9 cellular contexts compared by ENCODE assay signal in the genomic region with DNA sequence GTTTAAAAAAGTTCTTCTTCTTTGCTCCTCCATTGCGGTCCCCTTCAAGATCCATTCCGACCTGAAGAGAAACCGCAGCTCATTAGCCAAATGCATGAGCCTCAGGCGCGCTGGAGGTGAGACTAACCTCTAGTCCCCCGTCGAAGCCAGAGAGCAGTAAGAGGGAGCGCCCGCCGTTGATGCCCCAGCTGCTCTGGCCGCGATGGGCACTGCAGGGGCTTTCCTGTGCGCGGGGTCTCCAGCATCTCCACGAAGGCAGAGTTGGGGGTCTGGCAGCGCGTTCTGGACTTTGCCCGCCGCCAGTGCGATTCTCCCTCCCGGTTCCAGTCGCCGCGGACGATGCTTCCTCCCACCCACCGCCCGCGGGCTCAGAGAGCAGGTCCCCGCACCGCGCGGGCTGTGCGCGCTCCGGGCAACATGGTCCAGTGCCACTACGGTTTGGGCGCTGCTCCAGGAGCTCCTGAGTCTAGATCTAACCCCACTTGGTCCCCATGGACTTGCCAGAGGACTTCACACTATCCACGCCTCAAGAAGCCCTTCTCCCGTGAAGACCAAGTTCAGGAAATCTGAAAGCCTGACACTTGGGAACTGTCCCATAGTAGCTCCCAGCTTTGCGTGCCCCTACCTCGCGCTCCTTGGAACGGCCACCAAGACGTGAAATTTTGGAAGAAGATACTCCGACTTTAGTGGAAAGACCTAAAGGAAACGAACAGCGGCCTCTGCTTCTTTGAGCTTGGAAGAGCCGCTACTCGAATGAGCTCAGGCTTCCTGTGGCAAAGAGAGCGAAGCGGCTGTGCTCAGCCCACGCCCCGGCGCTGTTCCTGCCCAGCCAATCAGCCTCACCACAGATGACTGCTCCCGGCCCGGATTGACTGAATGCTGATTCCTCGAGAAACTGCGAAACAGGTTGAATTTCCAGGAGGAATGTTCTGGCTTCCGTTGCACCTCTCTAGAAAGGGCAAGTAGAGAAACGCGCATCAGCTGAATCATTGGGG. TPM values are rescaled to one million over a fixed set of nuclear protein-coding genes. Genes with fewer than 3 reads are reported as not detected.
DNase-seq lines count a peak whose midpoint lies in the region; ATAC-seq, FAIRE-seq and TF ChIP-seq lines count a peak whose summit lies in the region.
"Had no signal": no experiment of that assay in that cellular context is flagged by ENCODE, and none has a peak within 500 bp of the region (broad histone marks: within the 10 kb centered on the region; RNA-seq: fewer than 3 reads in every experiment).

ABCB1 (minus strand) TSS at position 755 of the 995 bp plus-strand sequence; CDS start at position 55, 700 bp downstream.

- peak within 1 kb of the TSS; percentile 93 for H3K27ac Mint-ChIP-seq in T-helper 17 cell

- BruUV-seq in GM12878 (replicated peaks; lab: Mats Ljungman, UMichigan) = TSS peak; percentile 66

- peaks cover under 1% of the 10 kb centered on the region for H3K4me1 ChIP-seq in BE2C
- H3K4me1 ChIP-seq in GM12878 (ENCODE audit: control insufficient read depth, insufficient read depth, low read length) = peaks cover 22% of the 10 kb centered on the region
- peaks cover 0 to 13% (median 12%) of the 10 kb centered on the region in 4 donors for H3K4me1 ChIP-seq in sigmoid colon

- peak within 1 kb of the TSS; percentile 67 for H2AFZ ChIP-seq in GM12878 (ENCODE audit: control insufficient read depth, low read depth, low read length)

- TF ChIP-seq CTCF in BE2C (IDR thresholded peaks at IDR 0.05; ENCODE audit: low read depth, low read length) = no peak; the same call in 1 of the 2 replicates
- TF ChIP-seq CTCF in GM12878 (IDR thresholded peaks at IDR 0.05 in 2 of 3, conservative IDR thresholded peaks at IDR 0.05 in 1 of 3; ENCODE audit: control insufficient read depth in 2 of 3, extremely low read depth in 1 of 3, insufficient read depth in 1 of 3, low read depth in 3 of 3, low read length in 3 of 3) = no peak; a peak in 1 of 6 replicates
- TF ChIP-seq CTCF in sigmoid colon (IDR thresholded peaks at IDR 0.05) = no peak

- POLR2A ChIA-PET in GM12878 (lab: Charles Lee) = interaction anchor here (0.6 to 1.8 kb wide), 8 partner anchors 16 to 618 kb away, joined by 3 to 5 read pairs (median 3); partner anchors contain the start of genes DBF4 and SLC25A40

- TF ChIP-seq RAD21 in GM12878 (IDR thresholded peaks at IDR 0.05; ENCODE audit: insufficient read depth, low read depth, low read length) = no peak

- peaks cover 15% of the 10 kb centered on the region for H3K4me1 Mint-ChIP-seq in T-helper 17 cell

- peak within 1 kb of the TSS; percentile 15; the same call in 1 of the 2 replicates for H3K9ac ChIP-seq in GM12878 (ENCODE audit: control insufficient read depth, insufficient read depth, low read length)

- SMC1A ChIA-PET in GM12878 (lab: Charles Lee; ENCODE audit: uncharacterized antibody, unreplicated experiment) = interaction anchor here (0.6 to 6.1 kb wide), 36 partner anchors 8 to 446 kb away, joined by 3 to 52 read pairs (median 4); partner anchors contain the start of genes CROT and RUNDC3B

- in situ Hi-C loops in GM12878 (cut with MboI) = no loop called here

- no peaks in the 10 kb centered on the region for H4K20me1 ChIP-seq in GM12878 (ENCODE audit: control insufficient read depth, insufficient read depth)

- CTCF ChIA-PET in GM12878 (lab: Yijun Ruan, JAX) = interaction anchor here (0.7 to 2.8 kb wide), 26 partner anchors 9 to 531 kb away, joined by 3 to 18 read pairs (median 4); partner anchors contain the start of gene RUNDC3B

- intact Hi-C loops in GM12878 (cut with micrococcal nuclease; ENCODE audit: unreplicated experiment) (no loop called here), sigmoid colon (cut with DNase I) (no loop called here)

- peaks cover 31% of the 10 kb centered on the region for H3K27me3 Mint-ChIP-seq in T-helper 17 cell

- FAIRE-seq in GM19239 (lab: Jason Lieb, UNC) (peak; percentile 81), GM12878 (lab: Jason Lieb, UNC) (peak; percentile 72)

- peaks cover 7% of the 10 kb centered on the region for H3K36me3 Mint-ChIP-seq in T-helper 17 cell (ENCODE audit: low read depth)

- H3K27me3 ChIP-seq in BE2C (no peaks in the 10 kb centered on the region), GM12878 (replicated peaks in 1 of 2; ENCODE audit: control insufficient read depth in 2 of 2, insufficient read depth in 2 of 2, low read length in 1 of 2) (peaks cover 0 to 7% of the 10 kb centered on the region in 2 experiments; a peak in 1 of 4 replicates), sigmoid colon (peaks cover 0 to 44% (median 10%) of the 10 kb centered on the region in 3 donors)

- H3K9me3 ChIP-seq in BE2C (no peaks in the 10 kb centered on the region), T-helper 17 cell (ENCODE audit: control insufficient read depth, low read length, poor library complexity, severe bottlenecking) (no peaks in the 10 kb centered on the region), GM12878 (replicated peaks; ENCODE audit: control insufficient read depth, insufficient read depth, low read length) (no peaks in the 10 kb centered on the region), sigmoid colon (no peaks in the 10 kb centered on the region)

- H3K79me2 ChIP-seq in GM12878 (ENCODE audit: control insufficient read depth, insufficient read depth, low read length) = no peaks in the 10 kb centered on the region

- TF ChIP-seq POLR2A in GM12878 (IDR thresholded peaks at IDR 0.05; ENCODE audit: low read depth, low read length) (no peak), sigmoid colon (IDR thresholded peaks at IDR 0.05) (no peak)

- H3K4me3 Mint-ChIP-seq in T-helper 17 cell = peak within 1 kb of the TSS; percentile 96

- peak within 1 kb of the TSS; percentile 96 for H3K4me3 ChIP-seq in BE2C (ENCODE audit: low read depth, low read length)
- H3K4me3 ChIP-seq in GM12878 = peak within 1 kb of the TSS; percentile 50; the same call in 1 of the 2 replicates
- H3K4me3 ChIP-seq in iPS-11a (ENCODE audit: low read depth, low read length) = peak within 1 kb of the TSS; percentile 40
- H3K4me3 ChIP-seq in sigmoid colon = peak within 1 kb of the TSS; percentile 20 to 51 (median 50)

- ATAC-seq in HG03354 (IDR thresholded peaks at IDR 0.05; ENCODE audit: poor library complexity, severe bottlenecking, unreplicated experiment) (peak; percentile 51), T-helper 17 cell (peak; percentile 87), GM12878 (peak; percentile 77)

- peak; percentile 88 for DNase-seq in BE2C
- DNase-seq in GM19239 (ENCODE audit: insufficient read length, low spot score) = peak; percentile 15
- peak; percentile 10 to 37 (median 11) for DNase-seq in T-helper 17 cell
- no peak for DNase-seq in GM12878 (ENCODE audit: low read depth, low spot score)
- peak; percentile 70 for DNase-seq in sigmoid colon
- no peak for DNase-seq in GOT3 (lab: John Stamatoyannopoulos, UW)

- WGBS in GM12878 (ENCODE audit: insufficient coverage, insufficient replicate concordance, low lambda C conversion rate, missing lambda C conversion rate) = 3% methylated on average over 61 of the region's 61 CpGs
- 1% methylated on average over 61 of the region's 61 CpGs for WGBS in sigmoid colon, 2 donors

- TF ChIP-seq EP300 in GM12878 (IDR thresholded peaks at IDR 0.05; ENCODE audit: borderline replicate concordance in 1 of 2, control insufficient read depth in 1 of 2, low read depth in 2 of 2, low read length in 2 of 2) = 0 out of 4 replicates have a peak, but pooled peaks of 1 of the 2 experiments have one; percentile 12
- TF ChIP-seq EP300 in sigmoid colon (IDR thresholded peaks at IDR 0.05) = no peak

- H3K4me2 ChIP-seq in GM12878 (ENCODE audit: control insufficient read depth, insufficient read depth) = peak within 1 kb of the TSS; percentile 90

- H3K27ac ChIP-seq in GM12878 (ENCODE audit: control insufficient read depth, insufficient read depth) = no peak within 1 kb of the TSS
- peak within 1 kb of the TSS in 3 of 4 donors; percentile 33 to 46 (median 44) for H3K27ac ChIP-seq in sigmoid colon
- H3K27ac ChIP-seq: HL-60 had no signal

- RAD21 ChIA-PET in GM12878 (lab: Charles Lee; ENCODE audit: unreplicated experiment) = interaction anchor here (0.6 to 3.5 kb wide), 28 partner anchors 8 to 624 kb away, joined by 3 to 33 read pairs (median 4); partner anchors contain the start of gene ABCB4

- H3K36me3 ChIP-seq in BE2C (peaks cover under 1% of the 10 kb centered on the region; the same call in 1 of the 2 replicates), GM12878 (ENCODE audit: control insufficient read depth in 2 of 2, insufficient read depth in 2 of 2, low read length in 1 of 2) (no peaks in the 10 kb centered on the region), sigmoid colon (no peaks in the 10 kb centered on the region)

TF ChIP-seq in GM12878, 131 proteins besides CTCF, POLR2A, EP300 and RAD21 (continues in another document):
- TF ChIP-seq MXI1 (IDR thresholded peaks at IDR 0.05; ENCODE audit: low read depth, low read length) (no peak), SMARCA5 (IDR thresholded peaks at IDR 0.05) (peak; percentile 44; the same call in 1 of the 2 replicates), GATAD2B (conservative IDR thresholded peaks at IDR 0.05; ENCODE audit: low read depth) (peak; percentile 71; the same call in 1 of the 2 replicates)

RNA-seq across cellular contexts. Expression of gene ABCB1, which starts in this region (rescaled TPM):
- polyA plus RNA-seq in BE2C (2012; ENCODE audit: insufficient read depth, insufficient read length, low read depth) = 87.3 TPM
- total RNA-seq in T-helper 17 cell (10 to 100 TPM; 26.1 to 32.5 TPM), GM12878 (2014; rRNA removed) (1.3 and 2.3 TPM in 2 replicates), GM12878 (2014; rRNA removed; fragmentation: Illumina TruSeq; extraction: Trizol) (1.7 and 2.1 TPM in 2 replicates), GM12878 (2021) (2.5 and 2.6 TPM in 2 replicates), sigmoid colon (1 to 10 TPM; 4.6 to 5.8 (median 5.5) TPM)
- total RNA-seq in GM12878 (2013; cell fraction: nucleolus; rRNA removed) = 18.7 and 21.3 TPM in 2 replicates
- 1.5 TPM for polyA plus RNA-seq in GM12878 (2011; ENCODE audit: low read depth)
- polyA plus RNA-seq in GM12878 (2011; rRNA removed) (12.2 and 13.9 TPM in 2 replicates), GM12878 (2014; fragmentation: Illumina TruSeq; extraction: Trizol) (1.6 and 2.1 TPM in 2 replicates), GM12878 (2014; fragmentation: Nextera tagmentation; extraction: Ambion mirVana) (1 to 10 TPM in 1 of 2 experiments, under 1 TPM in 1; 0.40 to 1.1 TPM), GM12878 (2014; rRNA removed) (2.1 and 2.2 TPM in 2 replicates), GM12878 (2016; fragmentation: Nextera tagmentation; extraction: Ambion mirVana) (1 to 10 TPM; 1.6 to 1.7 TPM), sigmoid colon (10 to 100 TPM in 2 of 3 donors, 1 to 10 TPM in 1; 8.4 to 17.6 (median 13.4) TPM)
- polyA plus RNA-seq in GM12878 (2011; cell fraction: cytosol; rRNA removed) = 10.9 and 13.6 TPM in 2 replicates
- polyA plus RNA-seq in GM12878 (2011; cell fraction: nucleus; rRNA removed) = 20.7 and 22.5 TPM in 2 replicates
- polyA plus RNA-seq in GM12878 (2012) = 0.53 and 0.60 TPM in 2 replicates
- 21.0 and 23.6 TPM in 2 replicates for polyA minus RNA-seq in GM12878 (2011; rRNA and poly(A)+ RNA removed)
- 5.8 and 7.8 TPM in 2 replicates for polyA minus RNA-seq in GM12878 (2011; cell fraction: cytosol; rRNA and poly(A)+ RNA removed)
- polyA minus RNA-seq in GM12878 (2011; cell fraction: nucleus; rRNA and poly(A)+ RNA removed) = 8.7 and 10.6 TPM in 2 replicates

Comparison
In these comparisons a context has a peak if more than half of its experiments do, and no peak if none do; other contexts are left out.
1. DNase-seq: peak in BE2C (single experiment), GM19239 (single experiment), T-helper 17 cell (3 of 3) and sigmoid colon (single experiment); none in GM12878 (single experiment) and GOT3 (single experiment).
2. H3K4me3 ChIP-seq: peak in every context shown above with its lines; median percentile 96 in BE2C; 50 in GM12878; 50 in sigmoid colon; 40 in iPS-11a.
3. Peak in every context shown above with its lines, with median percentiles within 50 percentile points of each other: ATAC-seq.